Comparison of ENCODE assay signal across 33 cellular contexts in genomic region chr10:122638106-122638505, GRCh38.
"Had no signal": no experiment of that assay in that cellular context is flagged by ENCODE, and none has a peak within 500 bp of the region (broad histone marks: within the 10 kb centered on the region; RNA-seq: fewer than 3 reads in every experiment).

No MANE protein-coding gene starts in this region.

- H3K27me3 ChIP-seq: ascending aorta, breast epithelium had no signal

- H3K36me3 ChIP-seq: ascending aorta, breast epithelium had no signal

- H3K27ac ChIP-seq: ascending aorta, breast epithelium, RWPE1, VCaP had no signal

- DNase-seq: activated B cell treated with CpG ODN at 0.5 μM for 24 hours; activated CD4-positive, alpha-beta memory T cell treated with anti-CD3 and anti-CD28 coated beads for 36 hours; activated CD4-positive, alpha-beta T cell treated with anti-CD3 and anti-CD28 coated beads for 4 hours; activated CD4-positive, alpha-beta T cell treated with anti-CD3 and anti-CD28 coated beads, Interleukin-2, amount 50 U/mL, for 1 hour; activated CD4-positive, CD25-positive, alpha-beta regulatory T cell treated with anti-CD3 and anti-CD28 coated beads, Interleukin-2, amount 50 U/mL, for 72 hours; activated CD8-positive, alpha-beta memory T cell treated with anti-CD3 and anti-CD28 coated beads for 24 hours; activated CD8-positive, alpha-beta memory T cell treated with anti-CD3 and anti-CD28 coated beads, Interleukin-2, amount 10 ng/mL, durations not matched to agents 7 days and 5 days; activated CD8-positive, alpha-beta memory T cell treated with anti-CD3 and anti-CD28 coated beads, Interleukin-2, amount 50 U/mL, for 48 hours; activated gamma-delta T cell; activated naive CD4-positive, alpha-beta T cell treated with Interleukin-2 at 50 U/mL for 16 hours; activated naive CD8-positive, alpha-beta T cell treated with anti-CD3 and anti-CD28 coated beads, Interleukin-2, amount 10 ng/mL, durations not matched to agents 7 days and 5 days; activated T-cell treated with anti-CD3 and anti-CD28 coated beads, Interleukin-2, amount 50 U/mL, for 48 hours; KG1; MM.1S; MV-4-11; NCI-H1436 treated with DMSO at 0.1 percent for 48 hours; NCI-H2107; NCI-H2171; NCI-H2227 treated with DMSO at 0.1 percent for 48 hours; NCI-H446 treated with DMSO at 0.1 percent for 48 hours; NCI-H524; NCI-H82; PC-3; SIG-M5; T-cell; T-helper 17 cell had no signal

- H3K36me3 Mint-ChIP-seq: activated CD4-positive, alpha-beta memory T cell treated with anti-CD3 and anti-CD28 coated beads for 36 hours; activated CD8-positive, alpha-beta memory T cell treated with anti-CD3 and anti-CD28 coated beads, Interleukin-2, amount 10 ng/mL, durations not matched to agents 7 days and 5 days; activated naive CD4-positive, alpha-beta T cell treated with anti-CD3 and anti-CD28 coated beads, Interleukin-2, amount 50 U/mL, for 24 hours; activated naive CD8-positive, alpha-beta T cell treated with anti-CD3 and anti-CD28 coated beads, Interleukin-2, amount 10 ng/mL, durations not matched to agents 7 days and 5 days; T-cell had no signal

- H3K9me3 Mint-ChIP-seq: activated B cell treated with CpG ODN at 0.5 μM for 24 hours; activated CD4-positive, alpha-beta memory T cell treated with anti-CD3 and anti-CD28 coated beads for 36 hours; activated naive CD4-positive, alpha-beta T cell treated with anti-CD3 and anti-CD28 coated beads, Interleukin-2, amount 50 U/mL, for 24 hours; activated naive CD8-positive, alpha-beta T cell treated with anti-CD3 and anti-CD28 coated beads, Interleukin-2, amount 10 ng/mL, durations not matched to agents 7 days and 5 days; T-cell had no signal

- H3K27me3 Mint-ChIP-seq: activated B cell treated with CpG ODN at 0.5 μM for 24 hours; activated CD8-positive, alpha-beta memory T cell treated with anti-CD3 and anti-CD28 coated beads, Interleukin-2, amount 10 ng/mL, durations not matched to agents 7 days and 5 days had no signal

- FAIRE-seq: RCC 7860 had no signal

- H3K4me3 ChIP-seq: ascending aorta, breast epithelium had no signal

- H3K4me1 Mint-ChIP-seq: activated B cell treated with CpG ODN at 0.5 μM for 24 hours; activated CD8-positive, alpha-beta memory T cell treated with anti-CD3 and anti-CD28 coated beads, Interleukin-2, amount 10 ng/mL, durations not matched to agents 7 days and 5 days; activated naive CD4-positive, alpha-beta T cell treated with anti-CD3 and anti-CD28 coated beads, Interleukin-2, amount 50 U/mL, for 24 hours; activated naive CD8-positive, alpha-beta T cell treated with anti-CD3 and anti-CD28 coated beads, Interleukin-2, amount 10 ng/mL, durations not matched to agents 7 days and 5 days; T-cell; T-helper 17 cell had no signal

- H3K9me3 ChIP-seq: ascending aorta, breast epithelium had no signal

- H3K27ac Mint-ChIP-seq: activated B cell treated with CpG ODN at 0.5 μM for 24 hours; activated CD4-positive, alpha-beta memory T cell treated with anti-CD3 and anti-CD28 coated beads for 36 hours; activated CD8-positive, alpha-beta memory T cell treated with anti-CD3 and anti-CD28 coated beads, Interleukin-2, amount 10 ng/mL, durations not matched to agents 7 days and 5 days; activated naive CD4-positive, alpha-beta T cell treated with anti-CD3 and anti-CD28 coated beads, Interleukin-2, amount 50 U/mL, for 24 hours; activated naive CD8-positive, alpha-beta T cell treated with anti-CD3 and anti-CD28 coated beads, Interleukin-2, amount 10 ng/mL, durations not matched to agents 7 days and 5 days; T-cell; T-helper 17 cell had no signal

- H3K4me3 Mint-ChIP-seq: activated B cell treated with CpG ODN at 0.5 μM for 24 hours; activated CD4-positive, alpha-beta memory T cell treated with anti-CD3 and anti-CD28 coated beads for 36 hours; activated CD8-positive, alpha-beta memory T cell treated with anti-CD3 and anti-CD28 coated beads, Interleukin-2, amount 10 ng/mL, durations not matched to agents 7 days and 5 days; activated naive CD4-positive, alpha-beta T cell treated with anti-CD3 and anti-CD28 coated beads, Interleukin-2, amount 50 U/mL, for 24 hours; activated naive CD8-positive, alpha-beta T cell treated with anti-CD3 and anti-CD28 coated beads, Interleukin-2, amount 10 ng/mL, durations not matched to agents 7 days and 5 days; T-cell; T-helper 17 cell had no signal

- H3K4me1 ChIP-seq: ascending aorta, breast epithelium had no signal

- ATAC-seq: activated CD8-positive, alpha-beta memory T cell treated with anti-CD3 and anti-CD28 coated beads, Interleukin-2, amount 10 ng/mL, durations not matched to agents 7 days and 5 days; PC-3; SK-N-SH treated with all-trans-retinoic acid at 6 μM for 48 hours; T-cell; T-helper 17 cell had no signal
